Comparison of ENCODE assay signal across 27 cellular contexts in the genomic region with DNA sequence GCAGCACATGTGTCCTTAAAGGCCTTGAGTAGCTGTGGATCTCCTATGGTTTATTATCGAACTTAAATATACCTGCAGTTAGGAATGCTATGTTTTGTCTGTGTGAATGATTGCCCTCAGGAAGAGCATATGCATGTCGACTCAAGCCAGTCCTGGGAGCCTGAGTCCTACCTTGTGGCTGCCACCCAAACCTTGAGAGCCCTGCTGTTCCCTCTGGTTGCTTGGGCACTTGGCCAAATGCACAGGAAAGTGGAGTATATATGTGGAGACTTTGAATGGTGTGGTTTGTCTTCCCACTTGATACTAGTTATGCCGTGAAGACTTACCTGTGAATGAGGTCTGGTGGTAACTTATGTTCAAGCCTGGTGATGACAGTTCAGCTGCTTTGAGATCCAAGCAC.
"Had no signal": no experiment of that assay in that cellular context is flagged by ENCODE, and none has a peak within 500 bp of the region (broad histone marks: within the 10 kb centered on the region; RNA-seq: fewer than 3 reads in every experiment).

No MANE protein-coding gene starts in this region.

- DNase-seq: activated CD4-positive, alpha-beta T cell treated with anti-CD3 and anti-CD28 coated beads for 36 hours; activated CD4-positive, CD25-positive, alpha-beta regulatory T cell; activated CD8-positive, alpha-beta memory T cell treated with anti-CD3 and anti-CD28 coated beads, Interleukin-2, amount 10 ng/mL, durations not matched to agents 7 days and 5 days; activated CD8-positive, alpha-beta T cell treated with anti-CD3 and anti-CD28 coated beads, Interleukin-2, amount 10 ng/mL, durations not matched to agents 7 days and 5 days; activated naive CD8-positive, alpha-beta T cell treated with anti-CD3 and anti-CD28 coated beads, Interleukin-2, amount 50 U/mL, for 24 hours; activated T-cell treated with anti-CD3 and anti-CD28 coated beads, Interleukin-2, amount 50 U/mL, for 48 hours; amygdala; caudate nucleus; endodermal cell; foreskin fibroblast; head of caudate nucleus; hippocampal formation; left cardiac atrium; midbrain; naive thymus-derived CD4-positive, alpha-beta T cell; nucleus accumbens; pancreas; retina; stimulated activated CD4-positive, alpha-beta T cell treated with anti-CD3 and anti-CD28 coated beads, Interleukin-12 subunit alpha, Interleukin-12 subunit beta, amount 100 ng/mL, for 4 hours; stimulated activated CD4-positive, alpha-beta T cell treated with anti-CD3 and anti-CD28 coated beads, Interleukin-4, amount 100 ng/mL, for 1 hour; stimulated activated naive CD8-positive, alpha-beta T cell treated with anti-CD3 and anti-CD28 coated beads, Interleukin-15, Interleukin-2, amounts not matched to agents 100 U/mL and 50 U/mL, for 24 hours had no signal

- H3K4me1 ChIP-seq: pancreas, prostate gland, vagina had no signal

- H3K36me3 ChIP-seq: pancreas, prostate gland, thoracic aorta, vagina had no signal

- ATAC-seq: activated CD4-positive, alpha-beta T cell treated with anti-CD3 and anti-CD28 coated beads for 36 hours; activated CD8-positive, alpha-beta memory T cell treated with anti-CD3 and anti-CD28 coated beads, Interleukin-2, amount 10 ng/mL, durations not matched to agents 7 days and 5 days; activated CD8-positive, alpha-beta T cell treated with anti-CD3 and anti-CD28 coated beads, Interleukin-2, amount 10 ng/mL, durations not matched to agents 7 days and 5 days; activated naive CD8-positive, alpha-beta T cell treated with anti-CD3 and anti-CD28 coated beads, Interleukin-2, amount 50 U/mL, for 24 hours; esophagus mucosa; left cardiac atrium; naive thymus-derived CD4-positive, alpha-beta T cell; pancreas; sciatic nerve; stimulated activated naive CD8-positive, alpha-beta T cell treated with anti-CD3 and anti-CD28 coated beads, Interleukin-15, Interleukin-2, amounts not matched to agents 100 U/mL and 50 U/mL, for 24 hours had no signal

- H3K27me3 ChIP-seq: pancreas, vagina had no signal

- H3K27ac ChIP-seq: pancreas, prostate gland, skin epidermis, thoracic aorta, vagina had no signal

- H3K9me3 ChIP-seq: pancreas, prostate gland, thoracic aorta, vagina had no signal

- H3K4me3 ChIP-seq: pancreas, prostate gland, skin epidermis, thoracic aorta, vagina had no signal
